In genomic region chr12:726281-727140, GRCh38 we compare ENCODE assay signal across 11 cellular contexts. TPM values are rescaled to one million over a fixed set of nuclear protein-coding genes. Genes with fewer than 3 reads are reported as not detected.
DNase-seq lines count a peak whose midpoint lies in the region; ATAC-seq and TF ChIP-seq lines count a peak whose summit lies in the region.
"Had no signal": no experiment of that assay in that cellular context is flagged by ENCODE, and none has a peak within 500 bp of the region (broad histone marks: within the 10 kb centered on the region; RNA-seq: fewer than 3 reads in every experiment).

No MANE protein-coding gene starts in this region.

- H3K4me3 Mint-ChIP-seq in activated T-helper 17 cell treated with anti-CD3 and anti-CD28 coated beads, Interleukin-2, amount 50 U/mL, for 72 hours, result no peak overlapping the region
- H3K4me3 Mint-ChIP-seq: central memory CD8-positive, alpha-beta T cell; stimulated activated naive B cell treated with anti-CD40 and anti-IgM and Interleukin-4, amounts not matched to agents 10 μg/mL and 1 μg/mL and 100 μg/mL, for 72 hours had no signal

- peaks cover 39% of the 10 kb centered on the region for H3K4me1 Mint-ChIP-seq in activated T-helper 17 cell treated with anti-CD3 and anti-CD28 coated beads, Interleukin-2, amount 50 U/mL, for 72 hours

- peak overlapping the region; percentile 14 for H3K27ac Mint-ChIP-seq in activated T-helper 17 cell treated with anti-CD3 and anti-CD28 coated beads, Interleukin-2, amount 50 U/mL, for 72 hours
- H3K27ac Mint-ChIP-seq: stimulated activated naive B cell treated with anti-CD40 and anti-IgM and Interleukin-4, amounts not matched to agents 10 μg/mL and 1 μg/mL and 100 μg/mL, for 72 hours had no signal

- DNase-seq in AG20443 (ENCODE audit: low spot score) (peak; percentile 24), left lobe of liver (ENCODE audit: low spot score) (no peak), tibial nerve (ENCODE audit: low spot score in 2 of 2) (no peak), SKM-1 (lab: John Stamatoyannopoulos, UW; ENCODE audit: unreplicated experiment) (no peak)
- DNase-seq: NCI-H2029; stimulated activated naive B cell treated with anti-CD40 and anti-IgM and Interleukin-4, amounts not matched to agents 10 μg/mL and 1 μg/mL and 100 μg/mL, for 72 hours had no signal

- H3K9me3 Mint-ChIP-seq in activated T-helper 17 cell treated with anti-CD3 and anti-CD28 coated beads, Interleukin-2, amount 50 U/mL, for 72 hours, result peaks cover 8% of the 10 kb centered on the region
- H3K9me3 Mint-ChIP-seq: central memory CD8-positive, alpha-beta T cell had no signal

- H3K36me3 ChIP-seq in KOPT-K1 (ENCODE audit: insufficient read depth, low read length) (no peaks in the 10 kb centered on the region), tibial nerve (no peaks in the 10 kb centered on the region)

- H3K4me1 ChIP-seq in tibial nerve, result no peaks in the 10 kb centered on the region

- H3K36me3 Mint-ChIP-seq in activated T-helper 17 cell treated with anti-CD3 and anti-CD28 coated beads, Interleukin-2, amount 50 U/mL, for 72 hours (ENCODE audit: low read depth), result no peaks in the 10 kb centered on the region
- H3K36me3 Mint-ChIP-seq: stimulated activated naive B cell treated with anti-CD40 and anti-IgM and Interleukin-4, amounts not matched to agents 10 μg/mL and 1 μg/mL and 100 μg/mL, for 72 hours had no signal

- H3K4me3 ChIP-seq in tibial nerve, result no peak overlapping the region

- no peaks in the 10 kb centered on the region for H3K27me3 Mint-ChIP-seq in activated T-helper 17 cell treated with anti-CD3 and anti-CD28 coated beads, Interleukin-2, amount 50 U/mL, for 72 hours
- H3K27me3 Mint-ChIP-seq: central memory CD8-positive, alpha-beta T cell; stimulated activated naive B cell treated with anti-CD40 and anti-IgM and Interleukin-4, amounts not matched to agents 10 μg/mL and 1 μg/mL and 100 μg/mL, for 72 hours had no signal

- H3K27ac ChIP-seq in KOPT-K1 (ENCODE audit: low read depth, low read length, poor library complexity, severe bottlenecking), result peak overlapping the region; percentile 91
- no peak overlapping the region for H3K27ac ChIP-seq in tibial nerve

- H3K9me3 ChIP-seq in KOPT-K1 (ENCODE audit: insufficient read depth, low read length, poor library complexity, severe bottlenecking) (peaks cover 7% of the 10 kb centered on the region), tibial nerve (no peaks in the 10 kb centered on the region)

- no peak for TF ChIP-seq POLR2A in tibial nerve (IDR thresholded peaks at IDR 0.05)

- TF ChIP-seq CTCF in tibial nerve (IDR thresholded peaks at IDR 0.05), result no peak

- no peaks in the 10 kb centered on the region for H3K27me3 ChIP-seq in tibial nerve

- no peak for TF ChIP-seq EP300 in tibial nerve (IDR thresholded peaks at IDR 0.05)

- WGBS in tibial nerve, 2 donors, result 50 to 56% methylated on average over 5 of the region's 5 CpGs

- ATAC-seq in activated T-helper 17 cell treated with anti-CD3 and anti-CD28 coated beads, Interleukin-2, amount 50 U/mL, for 72 hours (replicated peaks), result peak; percentile 13
- peak; percentile 18 for ATAC-seq in left lobe of liver
- no peak for ATAC-seq in GM21529 (IDR thresholded peaks at IDR 0.05; ENCODE audit: unreplicated experiment)
- ATAC-seq in HG02870 (IDR thresholded peaks at IDR 0.05; ENCODE audit: unreplicated experiment), result no peak
- ATAC-seq: stimulated activated naive B cell treated with anti-CD40 and anti-IgM and Interleukin-4, amounts not matched to agents 10 μg/mL and 1 μg/mL and 100 μg/mL, for 72 hours had no signal

RNA-seq across cellular contexts. Expression of gene WNK1, which starts 25.9 kb away (rescaled TPM):
- total RNA-seq in activated T-helper 17 cell treated with anti-CD3 and anti-CD28 coated beads, Interleukin-2, amount 50 U/mL, for 72 hours, result 100 to 1,000 TPM; 150 to 252 TPM
- 79.9 TPM for total RNA-seq in left lobe of liver
- total RNA-seq in tibial nerve, result 100 to 1,000 TPM; 153 to 220 (median 178) TPM

Comparison
In these comparisons a context has a peak if more than half of its experiments do, and no peak if none do; other contexts are left out.
1. ATAC-seq: peak in activated T-helper 17 cell treated with anti-CD3 and anti-CD28 coated beads, Interleukin-2, amount 50 U/mL, for 72 hours (single experiment) and left lobe of liver (single experiment); none in GM21529 (single experiment) and HG02870 (single experiment).